Comparison of ENCODE assay signal across 10 cellular contexts in genomic region chr22:29994941-29995340, GRCh38.
DNase-seq lines count a peak whose midpoint lies in the region; ATAC-seq, FAIRE-seq and TF ChIP-seq lines count a peak whose summit lies in the region.
"Had no signal": no experiment of that assay in that cellular context is flagged by ENCODE, and none has a peak within 500 bp of the region (broad histone marks: within the 10 kb centered on the region; RNA-seq: fewer than 3 reads in every experiment).

No MANE protein-coding gene starts in this region.

- no peak for FAIRE-seq in A549 (lab: Jason Lieb, UNC)

- H3K27ac ChIP-seq in A549 (peak overlapping the region; percentile 77 to 85), brain microvascular endothelial cell (peak overlapping the region; percentile 82), lower lobe of right lung (peak overlapping the region; percentile 1)

- intact Hi-C loops in lower lobe of right lung (cut with DNase I), result no loop called here

- peak overlapping the region; percentile 61 for H3K4me2 ChIP-seq in A549

- in situ Hi-C loops in brain microvascular endothelial cell (cut with HindIII; ENCODE audit: low pct_ligation_motif_present, low sequenced_read_pairs), result no loop called here

- peak; percentile 41 to 67; a peak in 5 of 6 replicates for ATAC-seq in A549
- ATAC-seq in lower lobe of right lung, result peak; percentile 12 to 37
- no peak for ATAC-seq in HG02798 (IDR thresholded peaks at IDR 0.05; ENCODE audit: poor library complexity, unreplicated experiment)
- ATAC-seq in HG03108 (IDR thresholded peaks at IDR 0.05; ENCODE audit: unreplicated experiment), result no peak
- no peak for ATAC-seq in HG03460 (IDR thresholded peaks at IDR 0.05; ENCODE audit: unreplicated experiment)

- POLR2A ChIA-PET in A549 (lab: Yijun Ruan, JAX), result no interaction called here

- 2% methylated on average over 3 of the region's 3 CpGs for WGBS in A549 (ENCODE audit: missing lambda C conversion rate)

- peak in 1 of 2 experiments; percentile 37 for DNase-seq in A549 (ENCODE audit: low read depth in 1 of 2, low spot score in 1 of 2)
- DNase-seq in HT1080 (ENCODE audit: low read depth), result peak; percentile 24
- peak; percentile 56 for DNase-seq in brain microvascular endothelial cell
- DNase-seq in lower lobe of right lung, result no peak
- DNase-seq in NCI-H1694 (lab: John Stamatoyannopoulos, UW), result no peak
- DNase-seq: DMS79 treated with DMSO at 0.1 percent for 48 hours; stimulated activated CD4-positive, alpha-beta T cell treated with anti-CD3 and anti-CD28 coated beads, Interleukin-4, amount 100 ng/mL, for 1 hour had no signal

- TF ChIP-seq RAD21 in A549 (conservative IDR thresholded peaks at IDR 0.05 in 1 of 2, IDR thresholded peaks at IDR 0.05 in 1 of 2), result no peak

- TF ChIP-seq POLR2A in A549 (IDR thresholded peaks at IDR 0.05; ENCODE audit: low read length), result no peak

- CTCF ChIA-PET in A549 (lab: Yijun Ruan, JAX), result interaction anchor here (0.5 to 1.7 kb wide), 6 partner anchors 8 to 249 kb away, joined by 3 to 12 read pairs (median 3); no protein-coding TSS in a partner anchor

- TF ChIP-seq CTCF in A549 (IDR thresholded peaks at IDR 0.05) (no peak), brain microvascular endothelial cell (IDR thresholded peaks at IDR 0.05; ENCODE audit: low read depth, low read length, missing control alignments) (no peak), lower lobe of right lung (IDR thresholded peaks at IDR 0.05) (no peak)

- H3K36me3 ChIP-seq in brain microvascular endothelial cell (replicated peaks), result peaks cover 4% of the 10 kb centered on the region
- peaks cover 43% of the 10 kb centered on the region for H3K36me3 ChIP-seq in lower lobe of right lung

- no peak for TF ChIP-seq EP300 in A549 (IDR thresholded peaks at IDR 0.05)

- H3K27me3 ChIP-seq in brain microvascular endothelial cell (replicated peaks), result no peaks in the 10 kb centered on the region
- H3K27me3 ChIP-seq in lower lobe of right lung (ENCODE audit: low read depth), result no peaks in the 10 kb centered on the region

- no peak overlapping the region for H3K4me3 ChIP-seq in A549
- H3K4me3 ChIP-seq in brain microvascular endothelial cell (ENCODE audit: low read depth, low read length), result no peak overlapping the region
- H3K4me3 ChIP-seq in lower lobe of right lung, result no peak overlapping the region

- H3K4me1 ChIP-seq in A549 (peaks cover 41% of the 10 kb centered on the region), lower lobe of right lung (peaks cover 17% of the 10 kb centered on the region)

- no peaks in the 10 kb centered on the region for H3K9me3 ChIP-seq in A549
- H3K9me3 ChIP-seq in lower lobe of right lung, result no peaks in the 10 kb centered on the region

TF ChIP-seq in A549, 52 proteins besides CTCF, POLR2A, EP300 and RAD21:
- TF ChIP-seq HES2 (IDR thresholded peaks at IDR 0.05), result no peak
- TF ChIP-seq SREBF2 (IDR thresholded peaks at IDR 0.05), result no peak
- TF ChIP-seq E2F6 (IDR thresholded peaks at IDR 0.05; ENCODE audit: borderline replicate concordance, low read depth), result no peak
- TF ChIP-seq HMGXB4 (CRISPR knock-in tag; IDR thresholded peaks at IDR 0.05; ENCODE audit: borderline replicate concordance), result no peak
- no peak for TF ChIP-seq MAX (IDR thresholded peaks at IDR 0.05)
- TF ChIP-seq TFCP2L1 (CRISPR knock-in tag; IDR thresholded peaks at IDR 0.05), result no peak
- TF ChIP-seq ZNF302 (CRISPR knock-in tag; IDR thresholded peaks at IDR 0.05), result no peak
- no peak for TF ChIP-seq PHF8 (IDR thresholded peaks at IDR 0.05; ENCODE audit: borderline replicate concordance, low read depth)
- no peak for TF ChIP-seq JUNB (IDR thresholded peaks at IDR 0.05)

Comparison
In these comparisons a context has a peak if more than half of its experiments do, and no peak if none do; other contexts are left out.
1. ATAC-seq: peak in A549 (2 of 2) and lower lobe of right lung (2 of 2); none in HG02798 (single experiment), HG03108 (single experiment) and HG03460 (single experiment).
2. DNase-seq: peak in HT1080 (single experiment) and brain microvascular endothelial cell (single experiment); none in lower lobe of right lung (single experiment) and NCI-H1694 (single experiment).
3. H3K27ac ChIP-seq: peak in every context shown above with its lines; median percentile 82 in brain microvascular endothelial cell; 81 in A549; 1 in lower lobe of right lung.